In the genomic region with DNA sequence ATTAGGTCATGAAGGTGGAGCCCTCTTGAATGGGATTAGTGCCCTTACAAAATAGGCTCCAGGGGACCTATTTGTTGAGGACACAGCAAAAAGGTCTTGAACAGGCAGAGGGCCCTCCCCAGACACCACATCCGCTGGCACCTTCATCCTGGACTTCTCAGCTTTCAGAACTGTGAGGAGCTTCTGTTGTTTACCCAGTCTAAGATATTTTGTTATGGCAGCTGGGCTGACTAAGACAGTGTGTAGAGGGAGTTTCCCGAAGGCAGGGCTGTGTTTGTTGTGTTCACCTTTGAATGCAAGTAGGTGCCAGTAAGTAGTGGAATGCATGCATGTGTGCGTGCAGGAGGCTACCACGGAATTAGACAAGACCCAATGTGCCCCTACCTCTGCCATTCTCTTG, we compare ENCODE assay signal across 19 cellular contexts.
"Had no signal": no experiment of that assay in that cellular context is flagged by ENCODE, and none has a peak within 500 bp of the region (broad histone marks: within the 10 kb centered on the region; RNA-seq: fewer than 3 reads in every experiment).

No MANE protein-coding gene starts in this region.

- H3K36me3 ChIP-seq: left lung, neutrophil, thyroid gland, uterus had no signal

- H3K27ac Mint-ChIP-seq: activated naive CD8-positive, alpha-beta T cell; memory B cell; natural killer cell had no signal

- FAIRE-seq: keratinocyte had no signal

- H3K9ac ChIP-seq: parathyroid adenoma had no signal

- H3K9me3 ChIP-seq: left lung, neutrophil, thyroid gland, uterus had no signal

- H3K27me3 ChIP-seq: hepatocyte, left lung, neutrophil, thyroid gland, uterus had no signal

- ATAC-seq: left lung, natural killer cell, SK-N-SH treated with all-trans-retinoic acid at 6 μM for 48 hours had no signal

- H2AFZ ChIP-seq: hepatocyte, parathyroid adenoma had no signal

- H3K79me2 ChIP-seq: hepatocyte, parathyroid adenoma had no signal

- H3K27ac ChIP-seq: hepatocyte, left lung, neutrophil, parathyroid adenoma, thyroid gland, uterus, VCaP had no signal

- H3K9me3 Mint-ChIP-seq: natural killer cell had no signal

- H3K4me2 ChIP-seq: hepatocyte had no signal

- H3K36me3 Mint-ChIP-seq: activated naive CD8-positive, alpha-beta T cell; memory B cell; natural killer cell had no signal

- H3K4me1 ChIP-seq: parathyroid adenoma, uterus had no signal

- H3K4me3 Mint-ChIP-seq: activated naive CD8-positive, alpha-beta T cell; memory B cell; natural killer cell had no signal

- DNase-seq: activated CD4-positive, alpha-beta T cell treated with anti-CD3 and anti-CD28 coated beads for 4 hours; activated CD8-positive, alpha-beta memory T cell treated with anti-CD3 and anti-CD28 coated beads, Interleukin-2, amount 50 U/mL, for 48 hours; amniotic stem cell; cortex of kidney; effector memory CD4-positive, alpha-beta T cell; erythroblast; left lung; natural killer cell; stimulated activated CD4-positive, alpha-beta T cell treated with anti-CD3 and anti-CD28 coated beads, Interleukin-2, amount 100 ng/mL, for 24 hours; thyroid gland had no signal

- H3K4me3 ChIP-seq: hepatocyte, left lung, thyroid gland, uterus had no signal
